ENCODE assay signal across 8 cellular contexts in genomic region chr2:230913406-230913805, GRCh38. TPM values are rescaled to one million over a fixed set of nuclear protein-coding genes. Genes with fewer than 3 reads are reported as not detected.
DNase-seq lines count a peak whose midpoint lies in the region; ATAC-seq and TF ChIP-seq lines count a peak whose summit lies in the region.

No MANE protein-coding gene starts in this region.

- no peak overlapping the region for H3K27ac Mint-ChIP-seq in activated B cell treated with CpG ODN at 0.5 μM for 24 hours

- TF ChIP-seq CTCF in activated B cell treated with CpG ODN at 0.5 μM for 24 hours (IDR thresholded peaks at IDR 0.05): no peak

- no peaks in the 10 kb centered on the region for H3K9me3 Mint-ChIP-seq in activated B cell treated with CpG ODN at 0.5 μM for 24 hours

- CTCF ChIA-PET in HEK293T (lab: Yijun Ruan, JAX) (interaction anchor here (1.2 to 2.1 kb wide), 3 partner anchors 10 to 74 kb away, joined by 3 to 6 read pairs (median 3); no protein-coding TSS in a partner anchor), activated B cell treated with CpG ODN at 0.5 μM for 24 hours (lab: Charles Lee) (interaction anchor here (0.6 to 2.9 kb wide), 9 partner anchors 11 to 90 kb away, joined by 3 to 33 read pairs (median 4); no protein-coding TSS in a partner anchor)

- H3K4me1 Mint-ChIP-seq in activated B cell treated with CpG ODN at 0.5 μM for 24 hours: peaks cover 19% of the 10 kb centered on the region

- no peak overlapping the region for H3K4me3 Mint-ChIP-seq in activated B cell treated with CpG ODN at 0.5 μM for 24 hours

- ATAC-seq in activated B cell treated with CpG ODN at 0.5 μM for 24 hours (ENCODE audit: low read depth): peak; percentile 94
- ATAC-seq in left colon: peak; percentile 87
- ATAC-seq in GM21528 (IDR thresholded peaks at IDR 0.05; ENCODE audit: low FRiP score, unreplicated experiment): no peak
- ATAC-seq in GM21515 (IDR thresholded peaks at IDR 0.05; ENCODE audit: unreplicated experiment): no peak
- no peak for ATAC-seq in GM18909 (IDR thresholded peaks at IDR 0.05; ENCODE audit: poor library complexity, unreplicated experiment)

- H3K27me3 Mint-ChIP-seq in activated B cell treated with CpG ODN at 0.5 μM for 24 hours: peaks cover 1% of the 10 kb centered on the region

- peaks cover 1% of the 10 kb centered on the region for H3K36me3 Mint-ChIP-seq in activated B cell treated with CpG ODN at 0.5 μM for 24 hours (ENCODE audit: low read depth)

- intact Hi-C loops in activated B cell treated with CpG ODN at 0.5 μM for 24 hours (cut with micrococcal nuclease): loop anchor here (1.0 kb wide), 3 partner anchors 49 to 89 kb away; partner anchors contain the start of gene ITM2C
- intact Hi-C loops in left colon (cut with DNase I, micrococcal nuclease): loop anchor here in 1 of 2 donors (10.0 kb wide), 1 partner anchor 69 kb away; no protein-coding TSS in a partner anchor

- POLR2A ChIA-PET in HEK293T (lab: Yijun Ruan, JAX): no interaction called here
- POLR2A ChIA-PET in activated B cell treated with CpG ODN at 0.5 μM for 24 hours (lab: Charles Lee): no interaction called here

- DNase-seq in D341Med (ENCODE audit: low spot score): peak; percentile 69
- DNase-seq in HEK293T (ENCODE audit: extremely low spot score): peak; percentile 57
- DNase-seq in activated B cell treated with CpG ODN at 0.5 μM for 24 hours: peak; percentile 16
- peak; percentile 57 to 70 for DNase-seq in left colon
- DNase-seq in NCI-H1092 treated with DMSO at 0.1 percent for 48 hours (lab: John Stamatoyannopoulos, UW): no peak

TF ChIP-seq in HEK293T, 16 proteins besides CTCF, POLR2A, EP300 and RAD21:
- TF ChIP-seq FOXA1 (IDR thresholded peaks at IDR 0.05) (no peak), FOXK2 (IDR thresholded peaks at IDR 0.05) (no peak), ELF4 (IDR thresholded peaks at IDR 0.05) (no peak), BHLHE40 (IDR thresholded peaks at IDR 0.05; ENCODE audit: borderline replicate concordance) (no peak), ZNF384 (IDR thresholded peaks at IDR 0.05) (no peak), NFRKB (IDR thresholded peaks at IDR 0.05) (no peak), TARDBP (IDR thresholded peaks at IDR 0.05) (no peak), CTBP1 (IDR thresholded peaks at IDR 0.05; ENCODE audit: borderline replicate concordance) (no peak), PKNOX1 (IDR thresholded peaks at IDR 0.05) (no peak), SUZ12 (IDR thresholded peaks at IDR 0.05) (no peak), SP1 (IDR thresholded peaks at IDR 0.05) (no peak)

RNA-seq across cellular contexts. Expression of gene GPR55, which starts 11.6 kb away (rescaled TPM):
- total RNA-seq in activated B cell treated with CpG ODN at 0.5 μM for 24 hours (4.5 and 6.3 TPM in 2 replicates), left colon (under 1 TPM; 0.34 TPM)

RNA-seq across cellular contexts. Expression of gene ITM2C, which starts 48.7 kb away (rescaled TPM):
- total RNA-seq in activated B cell treated with CpG ODN at 0.5 μM for 24 hours (102 and 117 TPM in 2 replicates), left colon (1,000 to 10,000 TPM; 2,207 to 2,247 TPM)

Comparison
In these comparisons a context has a peak if more than half of its experiments do, and no peak if none do; other contexts are left out.
1. ATAC-seq: peak in activated B cell treated with CpG ODN at 0.5 μM for 24 hours (single experiment) and left colon (single experiment); none in GM21528 (single experiment), GM21515 (single experiment) and GM18909 (single experiment).
2. RNA of gene ITM2C, which starts 48.7 kb away (total RNA-seq): 2,207 to 2,247 TPM in left colon; 102 to 117 TPM in activated B cell treated with CpG ODN at 0.5 μM for 24 hours; every median in the first group is over 10 times any median in the second.